Comparison of ENCODE assay signal across 8 cellular contexts in the genomic region with DNA sequence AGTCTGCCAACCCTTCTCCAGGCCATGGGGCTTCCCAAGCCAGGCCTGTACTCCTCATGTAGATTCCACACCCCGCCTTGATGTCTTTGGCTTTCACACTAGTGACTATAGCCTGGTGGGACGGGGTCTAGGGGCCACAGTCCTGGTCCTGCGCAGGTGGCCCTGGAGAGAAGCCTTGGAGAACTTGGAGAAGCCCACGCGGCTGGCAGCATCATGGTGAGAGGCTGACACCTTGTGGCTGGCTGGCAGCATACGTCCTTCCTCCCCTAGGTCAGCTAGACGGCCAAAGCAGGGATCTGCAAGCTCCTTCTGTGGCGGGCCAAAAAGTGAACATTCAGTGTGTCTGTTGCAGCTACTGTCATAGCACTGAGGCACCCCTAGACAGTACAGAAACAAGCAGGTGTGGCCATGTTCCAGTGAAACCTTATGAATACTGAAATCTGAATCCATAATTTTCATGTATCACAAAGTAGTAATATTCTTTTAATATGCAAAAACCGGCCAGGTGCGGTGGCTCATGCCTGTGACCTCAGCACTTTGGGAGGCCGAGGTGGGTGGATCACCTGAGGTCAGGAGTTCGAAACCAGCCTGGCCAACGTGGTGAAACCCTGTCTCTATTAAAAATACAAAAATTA. TPM values are rescaled to one million over a fixed set of nuclear protein-coding genes. Genes with fewer than 3 reads are reported as not detected.
DNase-seq lines count a peak whose midpoint lies in the region; ATAC-seq and TF ChIP-seq lines count a peak whose summit lies in the region.

No MANE protein-coding gene starts in this region.

- POLR2A ChIA-PET in activated CD4-positive, alpha-beta memory T cell treated with anti-CD3 and anti-CD28 coated beads for 36 hours (lab: Charles Lee) = interaction anchor here (0.6 to 1.3 kb wide), 2 partner anchors 8 to 502 kb away, joined by 3 to 4 read pairs; no protein-coding TSS in a partner anchor

- no peaks in the 10 kb centered on the region for H3K36me3 Mint-ChIP-seq in activated CD4-positive, alpha-beta memory T cell treated with anti-CD3 and anti-CD28 coated beads for 36 hours
- H3K36me3 Mint-ChIP-seq in endodermal cell (ENCODE audit: low read depth) (peaks cover 2% of the 10 kb centered on the region), mesothelial cell of epicardium (no peaks in the 10 kb centered on the region)

- intact Hi-C loops in activated CD4-positive, alpha-beta memory T cell treated with anti-CD3 and anti-CD28 coated beads for 36 hours (cut with micrococcal nuclease) = no loop called here
- intact Hi-C loops in stomach (cut with DNase I; ENCODE audit: low total_unique reads) = no loop called here

- no peak for ATAC-seq in HG03342 (IDR thresholded peaks at IDR 0.05; ENCODE audit: unreplicated experiment)

- H3K27me3 ChIP-seq in H7 (ENCODE audit: control insufficient read depth, insufficient read depth, low read length) (no peaks in the 10 kb centered on the region; the same call in 1 of the 2 replicates), endodermal cell (ENCODE audit: control insufficient read depth, insufficient read depth, low read length, poor library complexity, severe bottlenecking) (peaks cover 40% of the 10 kb centered on the region), stomach (peaks cover 0 to 11% (median 0%) of the 10 kb centered on the region in 3 donors)

- no peak overlapping the region for H3K9ac ChIP-seq in endodermal cell (ENCODE audit: extremely low read depth, low read length, poor library complexity, severe bottlenecking)

- 29 to 40% methylated on average over 7 to 13 of the region's 13 CpGs for WGBS in endodermal cell (ENCODE audit: insufficient coverage in 1 of 2, insufficient read length in 1 of 2), 2 experiments
- WGBS in stomach, 5 donors = 24 to 34% (median 26%) methylated on average over 13 of the region's 13 CpGs

- H3K27ac ChIP-seq in endodermal cell (ENCODE audit: low read depth, low read length) (no peak overlapping the region), stomach (no peak overlapping the region)

- TF ChIP-seq CTCF in endodermal cell (conservative IDR thresholded peaks at IDR 0.05) (peak; percentile 92), mesothelial cell of epicardium (IDR thresholded peaks at IDR 0.05; ENCODE audit: unreplicated experiment) (peak; percentile 37), stomach (IDR thresholded peaks at IDR 0.05) (peak in 5 of 7 experiments; percentile 44 to 67 (median 49))

- H3K27ac Mint-ChIP-seq in activated CD4-positive, alpha-beta memory T cell treated with anti-CD3 and anti-CD28 coated beads for 36 hours = no peak overlapping the region
- H3K27ac Mint-ChIP-seq in endodermal cell = no peak overlapping the region
- H3K27ac Mint-ChIP-seq in mesothelial cell of epicardium = no peak overlapping the region

- TF ChIP-seq POLR2A in stomach (IDR thresholded peaks at IDR 0.05) = no peak

- no peak overlapping the region for H3K4me3 Mint-ChIP-seq in activated CD4-positive, alpha-beta memory T cell treated with anti-CD3 and anti-CD28 coated beads for 36 hours
- H3K4me3 Mint-ChIP-seq in endodermal cell (no peak overlapping the region), mesothelial cell of epicardium (no peak overlapping the region)

- TF ChIP-seq EP300 in stomach (IDR thresholded peaks at IDR 0.05) = no peak

- CTCF ChIA-PET in activated CD4-positive, alpha-beta memory T cell treated with anti-CD3 and anti-CD28 coated beads for 36 hours (lab: Charles Lee) = interaction anchor here (0.6 to 5.8 kb wide), 25 partner anchors 8 to 693 kb away, joined by 3 to 56 read pairs (median 4); no protein-coding TSS in a partner anchor

- peaks cover 10% of the 10 kb centered on the region for H3K27me3 Mint-ChIP-seq in activated CD4-positive, alpha-beta memory T cell treated with anti-CD3 and anti-CD28 coated beads for 36 hours
- H3K27me3 Mint-ChIP-seq in endodermal cell (ENCODE audit: insufficient read depth) = peaks cover 36% of the 10 kb centered on the region
- peaks cover 15% of the 10 kb centered on the region for H3K27me3 Mint-ChIP-seq in mesothelial cell of epicardium (ENCODE audit: low read depth)

- H3K4me1 ChIP-seq in endodermal cell (ENCODE audit: control insufficient read depth, insufficient read depth, low read length) = no peaks in the 10 kb centered on the region
- H3K4me1 ChIP-seq in stomach = peaks cover 0 to 16% (median 11%) of the 10 kb centered on the region in 4 donors

- no peaks in the 10 kb centered on the region; the same call in 1 of the 2 replicates for H3K36me3 ChIP-seq in H7 (replicated peaks; ENCODE audit: control insufficient read depth, insufficient read depth, low read length)
- H3K36me3 ChIP-seq in endodermal cell (ENCODE audit: control insufficient read depth, insufficient read depth, low read length) = no peaks in the 10 kb centered on the region
- H3K36me3 ChIP-seq in stomach = no peaks in the 10 kb centered on the region

- no peaks in the 10 kb centered on the region for H3K9me3 Mint-ChIP-seq in activated CD4-positive, alpha-beta memory T cell treated with anti-CD3 and anti-CD28 coated beads for 36 hours
- no peaks in the 10 kb centered on the region for H3K9me3 Mint-ChIP-seq in endodermal cell
- no peaks in the 10 kb centered on the region for H3K9me3 Mint-ChIP-seq in mesothelial cell of epicardium

- H3K4me3 ChIP-seq in H7 (ENCODE audit: insufficient read depth, low read depth, low read length) (no peak overlapping the region), endodermal cell (ENCODE audit: low read length) (no peak overlapping the region), stomach (no peak overlapping the region)

- DNase-seq in AML-193 (lab: John Stamatoyannopoulos, UW) = peak; percentile 79
- DNase-seq in H7 = peak; percentile 75
- peak; percentile 64 for DNase-seq in NCI-H748 (lab: John Stamatoyannopoulos, UW; ENCODE audit: unreplicated experiment)
- DNase-seq in activated CD4-positive, alpha-beta memory T cell treated with anti-CD3 and anti-CD28 coated beads for 36 hours = peak; percentile 76
- DNase-seq in endodermal cell = peak; percentile 89
- peak in 1 of 2 experiments; percentile 59 for DNase-seq in mesothelial cell of epicardium (ENCODE audit: low spot score in 2 of 2, unreplicated experiment in 2 of 2)
- peak; percentile 63 for DNase-seq in stomach

- H3K4me1 Mint-ChIP-seq in activated CD4-positive, alpha-beta memory T cell treated with anti-CD3 and anti-CD28 coated beads for 36 hours (ENCODE audit: low read depth) = no peaks in the 10 kb centered on the region
- H3K4me1 Mint-ChIP-seq in endodermal cell (no peaks in the 10 kb centered on the region), mesothelial cell of epicardium (peaks cover 28% of the 10 kb centered on the region)

- no peaks in the 10 kb centered on the region for H3K9me3 ChIP-seq in endodermal cell (ENCODE audit: control insufficient read depth, low read length)
- no peaks in the 10 kb centered on the region for H3K9me3 ChIP-seq in stomach

RNA-seq across cellular contexts. Expression of gene FAM83F, which starts 42.0 kb away (rescaled TPM):
- 28.1 and 34.4 TPM in 2 replicates for total RNA-seq in H7 (2014; rRNA removed; shearing (Covaris generic))
- under 1 TPM; 0.26 to 0.41 TPM for total RNA-seq in activated CD4-positive, alpha-beta memory T cell treated with anti-CD3 and anti-CD28 coated beads for 36 hours
- 10 to 100 TPM; 18.9 to 34.1 TPM for total RNA-seq in endodermal cell
- 2.2 TPM for polyA plus RNA-seq in endodermal cell (2013, experiment 1 of 2)
- 1.9 TPM for polyA plus RNA-seq in endodermal cell (2013, experiment 2 of 2)
- 6.5 to 8.0 TPM (median 7.2 TPM) in 3 replicates for total RNA-seq in mesothelial cell of epicardium
- total RNA-seq in stomach = 10 to 100 TPM in 2 of 5 donors, 1 to 10 TPM in 2, under 1 TPM in 1; under 0.01 to 17.4 (median 7.3) TPM
- polyA plus RNA-seq in stomach = 10 to 100 TPM in 1 of 3 donors, 1 to 10 TPM in 2; 5.7 to 14.2 (median 7.8) TPM

Comparison
In these comparisons a context has a peak if more than half of its experiments do, and no peak if none do; other contexts are left out.
1. CTCF ChIP-seq: peak in every context shown above with its lines; median percentile 92 in endodermal cell; 49 in stomach; 37 in mesothelial cell of epicardium.